In the genomic region with DNA sequence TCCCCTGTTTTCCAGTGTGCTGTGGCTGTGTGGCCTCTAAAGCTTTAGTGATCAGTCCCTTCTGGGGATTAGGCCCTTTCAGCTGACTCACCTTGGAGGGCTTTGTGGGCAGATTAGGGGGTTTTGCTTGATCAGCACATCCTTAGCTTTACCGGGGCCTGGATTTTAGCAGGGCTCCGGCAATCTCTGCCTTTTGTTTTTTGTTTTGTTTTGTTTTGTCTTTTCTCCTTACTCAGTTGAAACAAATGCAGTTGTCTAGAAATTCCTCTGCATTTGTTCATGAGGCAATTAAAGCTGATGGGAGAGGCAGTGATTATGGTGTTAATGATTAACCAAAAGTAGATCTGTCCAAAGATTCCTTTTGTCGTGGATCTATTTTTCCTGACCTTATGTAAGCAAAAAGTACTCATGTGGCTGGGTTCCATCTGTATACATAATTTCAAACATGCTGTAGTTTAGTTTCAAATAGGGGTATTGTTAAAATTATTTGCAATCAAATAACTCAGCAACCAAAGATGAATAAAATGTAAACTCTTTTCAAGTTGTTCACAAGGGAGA, we compare ENCODE assay signal across 1 cellular context.
TF ChIP-seq lines count a peak whose summit lies in the region.

No MANE protein-coding gene starts in this region.

TF ChIP-seq in GM23338, 12 proteins besides CTCF, POLR2A, EP300 and RAD21:
- TF ChIP-seq, protein P1, sequence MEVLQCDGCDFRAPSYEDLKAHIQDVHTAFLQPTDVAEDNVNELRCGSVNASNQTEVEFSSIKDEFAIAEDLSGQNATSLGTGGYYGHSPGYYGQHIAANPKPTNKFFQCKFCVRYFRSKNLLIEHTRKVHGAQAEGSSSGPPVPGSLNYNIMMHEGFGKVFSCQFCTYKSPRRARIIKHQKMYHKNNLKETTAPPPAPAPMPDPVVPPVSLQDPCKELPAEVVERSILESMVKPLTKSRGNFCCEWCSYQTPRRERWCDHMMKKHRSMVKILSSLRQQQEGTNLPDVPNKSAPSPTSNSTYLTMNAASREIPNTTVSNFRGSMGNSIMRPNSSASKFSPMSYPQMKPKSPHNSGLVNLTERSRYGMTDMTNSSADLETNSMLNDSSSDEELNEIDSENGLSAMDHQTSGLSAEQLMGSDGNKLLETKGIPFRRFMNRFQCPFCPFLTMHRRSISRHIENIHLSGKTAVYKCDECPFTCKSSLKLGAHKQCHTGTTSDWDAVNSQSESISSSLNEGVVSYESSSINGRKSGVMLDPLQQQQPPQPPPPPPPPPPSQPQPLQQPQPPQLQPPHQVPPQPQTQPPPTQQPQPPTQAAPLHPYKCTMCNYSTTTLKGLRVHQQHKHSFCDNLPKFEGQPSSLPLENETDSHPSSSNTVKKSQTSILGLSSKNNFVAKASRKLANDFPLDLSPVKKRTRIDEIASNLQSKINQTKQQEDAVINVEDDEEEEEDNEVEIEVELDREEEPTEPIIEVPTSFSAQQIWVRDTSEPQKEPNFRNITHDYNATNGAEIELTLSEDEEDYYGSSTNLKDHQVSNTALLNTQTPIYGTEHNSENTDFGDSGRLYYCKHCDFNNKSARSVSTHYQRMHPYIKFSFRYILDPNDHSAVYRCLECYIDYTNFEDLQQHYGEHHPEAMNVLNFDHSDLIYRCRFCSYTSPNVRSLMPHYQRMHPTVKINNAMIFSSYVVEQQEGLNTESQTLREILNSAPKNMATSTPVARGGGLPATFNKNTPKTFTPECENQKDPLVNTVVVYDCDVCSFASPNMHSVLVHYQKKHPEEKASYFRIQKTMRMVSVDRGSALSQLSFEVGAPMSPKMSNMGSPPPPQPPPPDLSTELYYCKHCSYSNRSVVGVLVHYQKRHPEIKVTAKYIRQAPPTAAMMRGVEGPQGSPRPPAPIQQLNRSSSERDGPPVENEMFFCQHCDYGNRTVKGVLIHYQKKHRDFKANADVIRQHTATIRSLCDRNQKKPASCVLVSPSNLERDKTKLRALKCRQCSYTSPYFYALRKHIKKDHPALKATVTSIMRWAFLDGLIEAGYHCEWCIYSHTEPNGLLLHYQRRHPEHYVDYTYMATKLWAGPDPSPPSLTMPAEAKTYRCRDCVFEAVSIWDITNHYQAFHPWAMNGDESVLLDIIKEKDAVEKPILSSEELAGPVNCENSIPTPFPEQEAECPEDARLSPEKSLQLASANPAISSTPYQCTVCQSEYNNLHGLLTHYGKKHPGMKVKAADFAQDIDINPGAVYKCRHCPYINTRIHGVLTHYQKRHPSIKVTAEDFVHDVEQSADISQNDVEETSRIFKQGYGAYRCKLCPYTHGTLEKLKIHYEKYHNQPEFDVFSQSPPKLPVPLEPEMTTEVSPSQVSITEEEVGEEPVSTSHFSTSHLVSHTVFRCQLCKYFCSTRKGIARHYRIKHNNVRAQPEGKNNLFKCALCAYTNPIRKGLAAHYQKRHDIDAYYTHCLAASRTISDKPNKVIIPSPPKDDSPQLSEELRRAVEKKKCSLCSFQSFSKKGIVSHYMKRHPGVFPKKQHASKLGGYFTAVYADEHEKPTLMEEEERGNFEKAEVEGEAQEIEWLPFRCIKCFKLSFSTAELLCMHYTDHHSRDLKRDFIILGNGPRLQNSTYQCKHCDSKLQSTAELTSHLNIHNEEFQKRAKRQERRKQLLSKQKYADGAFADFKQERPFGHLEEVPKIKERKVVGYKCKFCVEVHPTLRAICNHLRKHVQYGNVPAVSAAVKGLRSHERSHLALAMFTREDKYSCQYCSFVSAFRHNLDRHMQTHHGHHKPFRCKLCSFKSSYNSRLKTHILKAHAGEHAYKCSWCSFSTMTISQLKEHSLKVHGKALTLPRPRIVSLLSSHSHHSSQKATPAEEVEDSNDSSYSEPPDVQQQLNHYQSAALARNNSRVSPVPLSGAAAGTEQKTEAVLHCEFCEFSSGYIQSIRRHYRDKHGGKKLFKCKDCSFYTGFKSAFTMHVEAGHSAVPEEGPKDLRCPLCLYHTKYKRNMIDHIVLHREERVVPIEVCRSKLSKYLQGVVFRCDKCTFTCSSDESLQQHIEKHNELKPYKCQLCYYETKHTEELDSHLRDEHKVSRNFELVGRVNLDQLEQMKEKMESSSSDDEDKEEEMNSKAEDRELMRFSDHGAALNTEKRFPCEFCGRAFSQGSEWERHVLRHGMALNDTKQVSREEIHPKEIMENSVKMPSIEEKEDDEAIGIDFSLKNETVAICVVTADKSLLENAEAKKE (CRISPR knock-in tag; IDR thresholded peaks at IDR 0.05): no peak
- no peak for TF ChIP-seq EZH2phosphoT487 (IDR thresholded peaks at IDR 0.05; ENCODE audit: unreplicated experiment)
- TF ChIP-seq EZH2 (IDR thresholded peaks at IDR 0.05; ENCODE audit: low read depth, unreplicated experiment): no peak
- TF ChIP-seq, protein P2, sequence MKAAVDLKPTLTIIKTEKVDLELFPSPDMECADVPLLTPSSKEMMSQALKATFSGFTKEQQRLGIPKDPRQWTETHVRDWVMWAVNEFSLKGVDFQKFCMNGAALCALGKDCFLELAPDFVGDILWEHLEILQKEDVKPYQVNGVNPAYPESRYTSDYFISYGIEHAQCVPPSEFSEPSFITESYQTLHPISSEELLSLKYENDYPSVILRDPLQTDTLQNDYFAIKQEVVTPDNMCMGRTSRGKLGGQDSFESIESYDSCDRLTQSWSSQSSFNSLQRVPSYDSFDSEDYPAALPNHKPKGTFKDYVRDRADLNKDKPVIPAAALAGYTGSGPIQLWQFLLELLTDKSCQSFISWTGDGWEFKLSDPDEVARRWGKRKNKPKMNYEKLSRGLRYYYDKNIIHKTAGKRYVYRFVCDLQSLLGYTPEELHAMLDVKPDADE (IDR thresholded peaks at IDR 0.05): no peak
- TF ChIP-seq NANOG (IDR thresholded peaks at IDR 0.05; ENCODE audit: borderline replicate concordance): no peak
- TF ChIP-seq ZNF114 (CRISPR knock-in tag; IDR thresholded peaks at IDR 0.05): no peak
- no peak for TF ChIP-seq POLR2AphosphoS5 (IDR thresholded peaks at IDR 0.05; ENCODE audit: low read depth)
- TF ChIP-seq STAT1 (IDR thresholded peaks at IDR 0.05; ENCODE audit: unreplicated experiment): no peak
- TF ChIP-seq, protein P3, sequence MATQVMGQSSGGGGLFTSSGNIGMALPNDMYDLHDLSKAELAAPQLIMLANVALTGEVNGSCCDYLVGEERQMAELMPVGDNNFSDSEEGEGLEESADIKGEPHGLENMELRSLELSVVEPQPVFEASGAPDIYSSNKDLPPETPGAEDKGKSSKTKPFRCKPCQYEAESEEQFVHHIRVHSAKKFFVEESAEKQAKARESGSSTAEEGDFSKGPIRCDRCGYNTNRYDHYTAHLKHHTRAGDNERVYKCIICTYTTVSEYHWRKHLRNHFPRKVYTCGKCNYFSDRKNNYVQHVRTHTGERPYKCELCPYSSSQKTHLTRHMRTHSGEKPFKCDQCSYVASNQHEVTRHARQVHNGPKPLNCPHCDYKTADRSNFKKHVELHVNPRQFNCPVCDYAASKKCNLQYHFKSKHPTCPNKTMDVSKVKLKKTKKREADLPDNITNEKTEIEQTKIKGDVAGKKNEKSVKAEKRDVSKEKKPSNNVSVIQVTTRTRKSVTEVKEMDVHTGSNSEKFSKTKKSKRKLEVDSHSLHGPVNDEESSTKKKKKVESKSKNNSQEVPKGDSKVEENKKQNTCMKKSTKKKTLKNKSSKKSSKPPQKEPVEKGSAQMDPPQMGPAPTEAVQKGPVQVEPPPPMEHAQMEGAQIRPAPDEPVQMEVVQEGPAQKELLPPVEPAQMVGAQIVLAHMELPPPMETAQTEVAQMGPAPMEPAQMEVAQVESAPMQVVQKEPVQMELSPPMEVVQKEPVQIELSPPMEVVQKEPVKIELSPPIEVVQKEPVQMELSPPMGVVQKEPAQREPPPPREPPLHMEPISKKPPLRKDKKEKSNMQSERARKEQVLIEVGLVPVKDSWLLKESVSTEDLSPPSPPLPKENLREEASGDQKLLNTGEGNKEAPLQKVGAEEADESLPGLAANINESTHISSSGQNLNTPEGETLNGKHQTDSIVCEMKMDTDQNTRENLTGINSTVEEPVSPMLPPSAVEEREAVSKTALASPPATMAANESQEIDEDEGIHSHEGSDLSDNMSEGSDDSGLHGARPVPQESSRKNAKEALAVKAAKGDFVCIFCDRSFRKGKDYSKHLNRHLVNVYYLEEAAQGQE (IDR thresholded peaks at IDR 0.05; ENCODE audit: unreplicated experiment): no peak
- no peak for TF ChIP-seq CREB1 (CRISPR knock-in tag; IDR thresholded peaks at IDR 0.05; ENCODE audit: low read depth)
